23 cellular contexts compared by ENCODE assay signal in genomic region chr1:119771770-119772169, GRCh38. TPM values are rescaled to one million over a fixed set of nuclear protein-coding genes. Genes with fewer than 3 reads are reported as not detected.
"Had no signal": no experiment of that assay in that cellular context is flagged by ENCODE, and none has a peak within 500 bp of the region (broad histone marks: within the 10 kb centered on the region; RNA-seq: fewer than 3 reads in every experiment).

No MANE protein-coding gene starts in this region.

- DNase-seq: activated B cell treated with CpG ODN at 0.5 μM for 24 hours; activated CD4-positive, alpha-beta memory T cell treated with anti-CD3 and anti-CD28 coated beads for 36 hours; activated CD4-positive, alpha-beta T cell treated with anti-CD3 and anti-CD28 coated beads for 4 hours; activated gamma-delta T cell treated with Interleukin-2 at 50 U/mL for 16 hours; activated T-cell treated with anti-CD3 and anti-CD28 coated beads for 4 hours; effector CD4-positive, alpha-beta T cell; esophagus squamous epithelium; glutamatergic neuron; kidney; mammary epithelial cell; midbrain; stimulated activated CD4-positive, alpha-beta T cell treated with anti-CD3 and anti-CD28 coated beads, Interleukin-2, amount 100 ng/mL, for 48 hours; trophoblast cell had no signal

- H3K4me3 Mint-ChIP-seq: activated B cell treated with CpG ODN at 0.5 μM for 24 hours; activated CD4-positive, alpha-beta memory T cell treated with anti-CD3 and anti-CD28 coated beads for 36 hours; activated T-helper 1 cell treated with anti-CD3 and anti-CD28 coated beads, Interleukin-12 subunit alpha, Interleukin-12 subunit beta, Interleukin-2, Interleukin-4 antibody, amounts not matched to agents 30 ng/mL and 10 ng/mL and 1 ng/mL, durations not matched to agents 14 hours and 24 hours and 36 hours; stimulated activated naive CD8-positive, alpha-beta T cell treated with anti-CD3 and anti-CD28 coated beads, Interleukin-15, Interleukin-2, amounts not matched to agents 100 ng/mL and 50 ng/mL, for 24 hours had no signal

- H3K27me3 ChIP-seq: esophagus squamous epithelium had no signal

- H3K27me3 Mint-ChIP-seq: progenitor cell of endocrine pancreas had no signal

- ATAC-seq: activated naive CD4-positive, alpha-beta T cell treated with anti-CD3 and anti-CD28 coated beads, Interleukin-2, amount 50 U/mL, for 72 hours; left lobe of liver had no signal

- H3K9me3 Mint-ChIP-seq: activated B cell treated with CpG ODN at 0.5 μM for 24 hours; activated CD4-positive, alpha-beta memory T cell treated with anti-CD3 and anti-CD28 coated beads for 36 hours; activated naive CD4-positive, alpha-beta T cell treated with anti-CD3 and anti-CD28 coated beads, Interleukin-2, amount 50 U/mL, for 72 hours; activated T-helper 1 cell treated with anti-CD3 and anti-CD28 coated beads, Interleukin-12 subunit alpha, Interleukin-12 subunit beta, Interleukin-2, Interleukin-4 antibody, amounts not matched to agents 30 ng/mL and 10 ng/mL and 1 ng/mL, durations not matched to agents 14 hours and 24 hours and 36 hours; stimulated activated naive CD8-positive, alpha-beta T cell treated with anti-CD3 and anti-CD28 coated beads, Interleukin-15, Interleukin-2, amounts not matched to agents 100 ng/mL and 50 ng/mL, for 24 hours had no signal

- H3K4me3 ChIP-seq: esophagus squamous epithelium had no signal

- H3K9me3 ChIP-seq: esophagus squamous epithelium had no signal

- H3K27ac ChIP-seq: esophagus squamous epithelium had no signal

- H3K4me1 Mint-ChIP-seq: activated B cell treated with CpG ODN at 0.5 μM for 24 hours had no signal

- FAIRE-seq: kidney had no signal

- H3K27ac Mint-ChIP-seq: activated B cell treated with CpG ODN at 0.5 μM for 24 hours; activated CD4-positive, alpha-beta memory T cell treated with anti-CD3 and anti-CD28 coated beads for 36 hours; activated naive CD4-positive, alpha-beta T cell treated with anti-CD3 and anti-CD28 coated beads, Interleukin-2, amount 50 U/mL, for 72 hours; activated T-helper 1 cell treated with anti-CD3 and anti-CD28 coated beads, Interleukin-12 subunit alpha, Interleukin-12 subunit beta, Interleukin-2, Interleukin-4 antibody, amounts not matched to agents 30 ng/mL and 10 ng/mL and 1 ng/mL, durations not matched to agents 14 hours and 24 hours and 36 hours; progenitor cell of endocrine pancreas; stimulated activated naive CD8-positive, alpha-beta T cell treated with anti-CD3 and anti-CD28 coated beads, Interleukin-15, Interleukin-2, amounts not matched to agents 100 ng/mL and 50 ng/mL, for 24 hours had no signal

- H3K36me3 ChIP-seq: esophagus squamous epithelium had no signal

- H3K36me3 Mint-ChIP-seq: activated CD4-positive, alpha-beta memory T cell treated with anti-CD3 and anti-CD28 coated beads for 36 hours; activated naive CD4-positive, alpha-beta T cell treated with anti-CD3 and anti-CD28 coated beads, Interleukin-2, amount 50 U/mL, for 72 hours had no signal

RNA-seq across cellular contexts. Expression of gene HMGCS2, which starts 3.1 kb away (rescaled TPM):
- total RNA-seq: activated B cell treated with CpG ODN at 0.5 μM for 24 hours; activated CD4-positive, alpha-beta memory T cell treated with anti-CD3 and anti-CD28 coated beads for 36 hours; activated naive CD4-positive, alpha-beta T cell treated with anti-CD3 and anti-CD28 coated beads, Interleukin-2, amount 50 U/mL, for 72 hours; activated T-helper 1 cell treated with anti-CD3 and anti-CD28 coated beads, Interleukin-12 subunit alpha, Interleukin-12 subunit beta, Interleukin-2, Interleukin-4 antibody, amounts not matched to agents 30 ng/mL and 10 ng/mL and 1 ng/mL, durations not matched to agents 14 hours and 24 hours and 36 hours; mammary epithelial cell; myocyte had no signal
- polyA plus RNA-seq: mammary epithelial cell, neural cell had no signal

RNA-seq across cellular contexts. Expression of gene REG4, which starts 39.5 kb away (rescaled TPM):
- total RNA-seq: activated B cell treated with CpG ODN at 0.5 μM for 24 hours; activated CD4-positive, alpha-beta memory T cell treated with anti-CD3 and anti-CD28 coated beads for 36 hours; cerebellum; esophagus squamous epithelium; kidney; left lobe of liver; mammary epithelial cell; myocyte; omental fat pad; skeletal muscle tissue had no signal
- polyA plus RNA-seq: neural cell had no signal
